ENCODE assay signal across 1 cellular context in genomic region chrX:13081385-13082285, GRCh38.
A peak's percentile ranks its signal among the peaks of the same experiment; 100 is the strongest.
TF ChIP-seq lines count a peak whose summit lies in the region.

No MANE protein-coding gene starts in this region.

TF ChIP-seq in GM12878, 131 proteins besides CTCF, POLR2A, EP300 and RAD21 (continued from another document and continues in another):
- no peak for TF ChIP-seq ZBTB4 (CRISPR knock-in tag; IDR thresholded peaks at IDR 0.05)
- no peak; the same call in 1 of the 2 replicates for TF ChIP-seq POLR2AphosphoS5 (IDR thresholded peaks at IDR 0.05; ENCODE audit: low read length)
- TF ChIP-seq HDAC6 (IDR thresholded peaks at IDR 0.05; ENCODE audit: unreplicated experiment): no peak
- no peak for TF ChIP-seq SMAD5 (IDR thresholded peaks at IDR 0.05; ENCODE audit: low read depth)
- TF ChIP-seq SRF (IDR thresholded peaks at IDR 0.05; ENCODE audit: low read depth in 2 of 2, low read length in 2 of 2): no peak
- TF ChIP-seq ZBTB33 (IDR thresholded peaks at IDR 0.05): no peak
- no peak for TF ChIP-seq EZH2 (IDR thresholded peaks at IDR 0.05; ENCODE audit: borderline replicate concordance, control insufficient read depth, low read depth, low read length)
- TF ChIP-seq WRNIP1 (IDR thresholded peaks at IDR 0.05; ENCODE audit: borderline replicate concordance, low read depth, low read length): no peak
- 0 out of 2 replicates have a peak, but pooled peaks have one; percentile 21 for TF ChIP-seq ELK1 (IDR thresholded peaks at IDR 0.05; ENCODE audit: low read depth, low read length)
- TF ChIP-seq CBFB (IDR thresholded peaks at IDR 0.05; ENCODE audit: low read depth): no peak; the same call in 1 of the 2 replicates
- TF ChIP-seq JUND (IDR thresholded peaks at IDR 0.05; ENCODE audit: low read depth, low read length): no peak
- TF ChIP-seq ATF7 (IDR thresholded peaks at IDR 0.05; ENCODE audit: low read depth): peak; percentile 67
- no peak for TF ChIP-seq RAD51 (IDR thresholded peaks at IDR 0.05)
- no peak for TF ChIP-seq ASH2L (IDR thresholded peaks at IDR 0.05; ENCODE audit: borderline replicate concordance, low read depth)
- TF ChIP-seq GABPA (IDR thresholded peaks at IDR 0.05; ENCODE audit: low read depth): 0 out of 2 replicates have a peak, but pooled peaks have one; percentile 22
- TF ChIP-seq NRF1 (conservative IDR thresholded peaks at IDR 0.05; ENCODE audit: low read depth, low read length): no peak
- TF ChIP-seq, protein P1, sequence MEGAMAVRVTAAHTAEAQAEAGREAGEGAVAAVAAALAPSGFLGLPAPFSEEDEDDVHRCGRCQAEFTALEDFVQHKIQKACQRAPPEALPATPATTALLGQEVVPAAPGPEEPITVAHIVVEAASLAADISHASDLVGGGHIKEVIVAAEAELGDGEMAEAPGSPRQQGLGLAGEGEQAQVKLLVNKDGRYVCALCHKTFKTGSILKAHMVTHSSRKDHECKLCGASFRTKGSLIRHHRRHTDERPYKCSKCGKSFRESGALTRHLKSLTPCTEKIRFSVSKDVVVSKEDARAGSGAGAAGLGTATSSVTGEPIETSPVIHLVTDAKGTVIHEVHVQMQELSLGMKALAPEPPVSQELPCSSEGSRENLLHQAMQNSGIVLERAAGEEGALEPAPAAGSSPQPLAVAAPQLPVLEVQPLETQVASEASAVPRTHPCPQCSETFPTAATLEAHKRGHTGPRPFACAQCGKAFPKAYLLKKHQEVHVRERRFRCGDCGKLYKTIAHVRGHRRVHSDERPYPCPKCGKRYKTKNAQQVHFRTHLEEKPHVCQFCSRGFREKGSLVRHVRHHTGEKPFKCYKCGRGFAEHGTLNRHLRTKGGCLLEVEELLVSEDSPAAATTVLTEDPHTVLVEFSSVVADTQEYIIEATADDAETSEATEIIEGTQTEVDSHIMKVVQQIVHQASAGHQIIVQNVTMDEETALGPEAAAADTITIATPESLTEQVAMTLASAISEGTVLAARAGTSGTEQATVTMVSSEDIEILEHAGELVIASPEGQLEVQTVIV (IDR thresholded peaks at IDR 0.05; ENCODE audit: borderline replicate concordance, partially characterized antibody): no peak
- no peak for TF ChIP-seq HDGF (IDR thresholded peaks at IDR 0.05)
- TF ChIP-seq CREB1 (IDR thresholded peaks at IDR 0.05; ENCODE audit: low read depth): peak; percentile 67
- peak; percentile 79 for TF ChIP-seq SPI1 (IDR thresholded peaks at IDR 0.05; ENCODE audit: borderline replicate concordance, insufficient read depth, low read depth, low read length)
- no peak for TF ChIP-seq FOXK2 (IDR thresholded peaks at IDR 0.05)
- TF ChIP-seq, protein P2, sequence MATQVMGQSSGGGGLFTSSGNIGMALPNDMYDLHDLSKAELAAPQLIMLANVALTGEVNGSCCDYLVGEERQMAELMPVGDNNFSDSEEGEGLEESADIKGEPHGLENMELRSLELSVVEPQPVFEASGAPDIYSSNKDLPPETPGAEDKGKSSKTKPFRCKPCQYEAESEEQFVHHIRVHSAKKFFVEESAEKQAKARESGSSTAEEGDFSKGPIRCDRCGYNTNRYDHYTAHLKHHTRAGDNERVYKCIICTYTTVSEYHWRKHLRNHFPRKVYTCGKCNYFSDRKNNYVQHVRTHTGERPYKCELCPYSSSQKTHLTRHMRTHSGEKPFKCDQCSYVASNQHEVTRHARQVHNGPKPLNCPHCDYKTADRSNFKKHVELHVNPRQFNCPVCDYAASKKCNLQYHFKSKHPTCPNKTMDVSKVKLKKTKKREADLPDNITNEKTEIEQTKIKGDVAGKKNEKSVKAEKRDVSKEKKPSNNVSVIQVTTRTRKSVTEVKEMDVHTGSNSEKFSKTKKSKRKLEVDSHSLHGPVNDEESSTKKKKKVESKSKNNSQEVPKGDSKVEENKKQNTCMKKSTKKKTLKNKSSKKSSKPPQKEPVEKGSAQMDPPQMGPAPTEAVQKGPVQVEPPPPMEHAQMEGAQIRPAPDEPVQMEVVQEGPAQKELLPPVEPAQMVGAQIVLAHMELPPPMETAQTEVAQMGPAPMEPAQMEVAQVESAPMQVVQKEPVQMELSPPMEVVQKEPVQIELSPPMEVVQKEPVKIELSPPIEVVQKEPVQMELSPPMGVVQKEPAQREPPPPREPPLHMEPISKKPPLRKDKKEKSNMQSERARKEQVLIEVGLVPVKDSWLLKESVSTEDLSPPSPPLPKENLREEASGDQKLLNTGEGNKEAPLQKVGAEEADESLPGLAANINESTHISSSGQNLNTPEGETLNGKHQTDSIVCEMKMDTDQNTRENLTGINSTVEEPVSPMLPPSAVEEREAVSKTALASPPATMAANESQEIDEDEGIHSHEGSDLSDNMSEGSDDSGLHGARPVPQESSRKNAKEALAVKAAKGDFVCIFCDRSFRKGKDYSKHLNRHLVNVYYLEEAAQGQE (IDR thresholded peaks at IDR 0.05; ENCODE audit: low read depth, low read length): no peak
- TF ChIP-seq SMARCA5 (IDR thresholded peaks at IDR 0.05): no peak
- TF ChIP-seq PAX8 (IDR thresholded peaks at IDR 0.05): no peak
- TF ChIP-seq NFXL1 (IDR thresholded peaks at IDR 0.05; ENCODE audit: borderline replicate concordance): no peak
- peak; percentile 74 for TF ChIP-seq SKIL (IDR thresholded peaks at IDR 0.05; ENCODE audit: low read depth, poor library complexity, severe bottlenecking)
- TF ChIP-seq FOS (IDR thresholded peaks at IDR 0.05; ENCODE audit: borderline replicate concordance, extremely low read depth, insufficient read length): no peak
- no peak for TF ChIP-seq YBX1 (IDR thresholded peaks at IDR 0.05)
- 0 out of 2 replicates have a peak, but pooled peaks have one; percentile 7 for TF ChIP-seq TAF1 (IDR thresholded peaks at IDR 0.05; ENCODE audit: borderline replicate concordance, low read depth, low read length)
- no peak for TF ChIP-seq SREBF1 (IDR thresholded peaks at IDR 0.05; ENCODE audit: low read length)
- no peak for TF ChIP-seq ZZZ3 (IDR thresholded peaks at IDR 0.05; ENCODE audit: control insufficient read depth, insufficient read length, low read depth)
- TF ChIP-seq RBBP5 (conservative IDR thresholded peaks at IDR 0.05): no peak
- TF ChIP-seq, protein P3, sequence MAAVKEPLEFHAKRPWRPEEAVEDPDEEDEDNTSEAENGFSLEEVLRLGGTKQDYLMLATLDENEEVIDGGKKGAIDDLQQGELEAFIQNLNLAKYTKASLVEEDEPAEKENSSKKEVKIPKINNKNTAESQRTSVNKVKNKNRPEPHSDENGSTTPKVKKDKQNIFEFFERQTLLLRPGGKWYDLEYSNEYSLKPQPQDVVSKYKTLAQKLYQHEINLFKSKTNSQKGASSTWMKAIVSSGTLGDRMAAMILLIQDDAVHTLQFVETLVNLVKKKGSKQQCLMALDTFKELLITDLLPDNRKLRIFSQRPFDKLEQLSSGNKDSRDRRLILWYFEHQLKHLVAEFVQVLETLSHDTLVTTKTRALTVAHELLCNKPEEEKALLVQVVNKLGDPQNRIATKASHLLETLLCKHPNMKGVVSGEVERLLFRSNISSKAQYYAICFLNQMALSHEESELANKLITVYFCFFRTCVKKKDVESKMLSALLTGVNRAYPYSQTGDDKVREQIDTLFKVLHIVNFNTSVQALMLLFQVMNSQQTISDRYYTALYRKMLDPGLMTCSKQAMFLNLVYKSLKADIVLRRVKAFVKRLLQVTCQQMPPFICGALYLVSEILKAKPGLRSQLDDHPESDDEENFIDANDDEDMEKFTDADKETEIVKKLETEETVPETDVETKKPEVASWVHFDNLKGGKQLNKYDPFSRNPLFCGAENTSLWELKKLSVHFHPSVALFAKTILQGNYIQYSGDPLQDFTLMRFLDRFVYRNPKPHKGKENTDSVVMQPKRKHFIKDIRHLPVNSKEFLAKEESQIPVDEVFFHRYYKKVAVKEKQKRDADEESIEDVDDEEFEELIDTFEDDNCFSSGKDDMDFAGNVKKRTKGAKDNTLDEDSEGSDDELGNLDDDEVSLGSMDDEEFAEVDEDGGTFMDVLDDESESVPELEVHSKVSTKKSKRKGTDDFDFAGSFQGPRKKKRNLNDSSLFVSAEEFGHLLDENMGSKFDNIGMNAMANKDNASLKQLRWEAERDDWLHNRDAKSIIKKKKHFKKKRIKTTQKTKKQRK (IDR thresholded peaks at IDR 0.05; ENCODE audit: low read depth, low read length): no peak
- TF ChIP-seq BACH1 (IDR thresholded peaks at IDR 0.05; ENCODE audit: borderline replicate concordance): no peak
- no peak for TF ChIP-seq ZNF622 (IDR thresholded peaks at IDR 0.05)
- no peak for TF ChIP-seq CHD4 (IDR thresholded peaks at IDR 0.05)
- no peak for TF ChIP-seq IKZF1 (conservative IDR thresholded peaks at IDR 0.05)
- no peak for TF ChIP-seq ZBTB40 (IDR thresholded peaks at IDR 0.05; ENCODE audit: borderline replicate concordance)
- peak; percentile 89 for TF ChIP-seq RUNX3 (IDR thresholded peaks at IDR 0.05; ENCODE audit: low read length)
